19 cellular contexts compared by ENCODE assay signal in the genomic region with DNA sequence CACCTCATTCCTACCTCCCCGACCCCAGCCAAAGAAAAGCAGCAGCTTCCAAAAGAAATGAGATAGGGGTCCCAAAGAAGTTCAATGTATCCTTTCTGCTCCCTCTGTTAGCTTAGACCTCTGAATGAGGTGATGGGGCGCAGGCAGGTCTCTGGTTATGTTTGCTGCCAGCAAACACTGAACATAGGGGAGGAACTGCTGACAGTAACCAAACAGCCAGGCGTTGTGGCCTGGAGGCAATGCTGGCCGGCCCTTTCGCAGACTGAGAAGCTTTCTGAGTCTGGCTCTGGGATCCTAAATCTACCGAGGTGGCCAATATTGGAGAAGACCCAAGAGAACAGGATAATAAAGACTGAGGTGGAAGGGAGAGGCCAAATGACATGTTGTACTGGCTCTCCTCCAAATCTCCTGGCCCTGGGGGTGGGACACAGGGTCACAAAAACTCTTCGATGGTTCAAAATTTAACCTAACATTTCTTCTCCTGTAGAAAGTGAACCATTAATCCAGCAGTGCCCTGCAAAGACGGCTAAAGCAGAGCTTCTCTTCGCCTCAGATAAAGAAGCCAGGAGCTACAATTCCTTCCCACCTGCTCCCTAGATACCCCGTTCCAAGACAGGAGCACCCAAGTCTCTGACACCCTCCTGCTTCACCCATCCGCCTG. TPM values are rescaled to one million over a fixed set of nuclear protein-coding genes. Genes with fewer than 3 reads are reported as not detected.
DNase-seq lines count a peak whose midpoint lies in the region; ATAC-seq, FAIRE-seq and TF ChIP-seq lines count a peak whose summit lies in the region.
"Had no signal": no experiment of that assay in that cellular context is flagged by ENCODE, and none has a peak within 500 bp of the region (broad histone marks: within the 10 kb centered on the region; RNA-seq: fewer than 3 reads in every experiment).

No MANE protein-coding gene starts in this region.

- in situ Hi-C loops in HepG2 (cut with HindIII; ENCODE audit: extremely low pct_ligation_motif_present, low pct_unique_long_range_greater_than_20kb): no loop called here

- H3K4me1 Mint-ChIP-seq in T-helper 17 cell: peaks cover 13% of the 10 kb centered on the region
- peaks cover 5% of the 10 kb centered on the region for H3K4me1 Mint-ChIP-seq in stimulated activated memory B cell treated with anti-CD40 and anti-IgM and Interleukin-4, amounts not matched to agents 10 μg/mL and 1 μg/mL and 100 μg/mL, for 72 hours

- 0 out of 4 replicates have a peak, but pooled peaks of 1 of the 2 experiments have one; percentile 9 for TF ChIP-seq POLR2A in HepG2 (IDR thresholded peaks at IDR 0.05; ENCODE audit: insufficient read depth in 1 of 2, low read depth in 2 of 2, low read length in 2 of 2)

- H3K27me3 Mint-ChIP-seq in T-helper 17 cell: no peaks in the 10 kb centered on the region
- no peaks in the 10 kb centered on the region for H3K27me3 Mint-ChIP-seq in stimulated activated memory B cell treated with anti-CD40 and anti-IgM and Interleukin-4, amounts not matched to agents 10 μg/mL and 1 μg/mL and 100 μg/mL, for 72 hours
- H3K27me3 Mint-ChIP-seq: activated CD8-positive, alpha-beta memory T cell treated with anti-CD3 and anti-CD28 coated beads, Interleukin-2, amount 10 ng/mL, durations not matched to agents 7 days and 5 days had no signal

- no peaks in the 10 kb centered on the region for H3K79me2 ChIP-seq in HepG2 (ENCODE audit: insufficient read depth, low read length)

- FAIRE-seq in HepG2 (lab: Jason Lieb, UNC): peak; percentile 88
- FAIRE-seq: astrocyte had no signal

- no peak overlapping the region for H3K4me3 Mint-ChIP-seq in T-helper 17 cell
- no peak overlapping the region for H3K4me3 Mint-ChIP-seq in stimulated activated memory B cell treated with anti-CD40 and anti-IgM and Interleukin-4, amounts not matched to agents 10 μg/mL and 1 μg/mL and 100 μg/mL, for 72 hours
- H3K4me3 Mint-ChIP-seq: activated CD8-positive, alpha-beta memory T cell treated with anti-CD3 and anti-CD28 coated beads, Interleukin-2, amount 10 ng/mL, durations not matched to agents 7 days and 5 days; immature natural killer cell had no signal

- TF ChIP-seq RAD21 in HepG2 (CRISPR knock-in tag; IDR thresholded peaks at IDR 0.05): no peak

- TF ChIP-seq CTCF in HEK293 (tag by site-specific recombination; IDR thresholded peaks at IDR 0.05) (no peak), HepG2 (CRISPR knock-in tag; IDR thresholded peaks at IDR 0.05) (no peak)

- no peaks in the 10 kb centered on the region for H3K4me1 ChIP-seq in HEK293 (ENCODE audit: control insufficient read depth, insufficient read depth, low read length)
- H3K4me1 ChIP-seq in HepG2 (ENCODE audit: insufficient read depth, low read length): peaks cover 56% of the 10 kb centered on the region

- H3K9me3 ChIP-seq in HEK293 (ENCODE audit: control insufficient read depth, insufficient read depth, low read depth, low read length): no peaks in the 10 kb centered on the region
- no peaks in the 10 kb centered on the region for H3K9me3 ChIP-seq in T-helper 17 cell (ENCODE audit: control insufficient read depth, low read length, poor library complexity, severe bottlenecking)
- H3K9me3 ChIP-seq in HepG2 (ENCODE audit: low read length): no peaks in the 10 kb centered on the region

- peak overlapping the region; percentile 44 for H3K9ac ChIP-seq in HepG2 (ENCODE audit: insufficient read depth, low read depth, low read length)

- no peaks in the 10 kb centered on the region for H3K27me3 ChIP-seq in HepG2 (ENCODE audit: control insufficient read depth in 1 of 2, insufficient read depth in 2 of 2, low read length in 2 of 2)

- H3K27ac Mint-ChIP-seq in T-helper 17 cell: peak overlapping the region; percentile 67
- H3K27ac Mint-ChIP-seq in stimulated activated memory B cell treated with anti-CD40 and anti-IgM and Interleukin-4, amounts not matched to agents 10 μg/mL and 1 μg/mL and 100 μg/mL, for 72 hours: peak overlapping the region; percentile 13
- H3K27ac Mint-ChIP-seq: activated CD8-positive, alpha-beta memory T cell treated with anti-CD3 and anti-CD28 coated beads, Interleukin-2, amount 10 ng/mL, durations not matched to agents 7 days and 5 days had no signal

- no peak overlapping the region for H3K27ac ChIP-seq in HEK293 (ENCODE audit: extremely low read depth, low read depth, low read length)
- peak overlapping the region; percentile 48 for H3K27ac ChIP-seq in HepG2 (ENCODE audit: extremely low read length, insufficient read depth, low read length)

- CTCF ChIA-PET in HEK293 (lab: Yijun Ruan, JAX): interaction anchor here (0.7 to 1.8 kb wide), 3 partner anchors 11 to 131 kb away, joined by 3 to 7 read pairs (median 6); no protein-coding TSS in a partner anchor
- CTCF ChIA-PET in HepG2 (lab: Yijun Ruan, JAX; ENCODE audit: low intra/inter-chr PET ratio, low total read pairs): no interaction called here
- CTCF ChIA-PET in HEK293T (lab: Yijun Ruan, JAX): interaction anchor here (1.0 to 1.7 kb wide), 3 partner anchors 12 to 65 kb away, joined by 3 to 9 read pairs (median 3); no protein-coding TSS in a partner anchor

- H2AFZ ChIP-seq in HepG2 (ENCODE audit: low read length): no peak overlapping the region

- no TSS peak for BruUV-seq in HepG2 (replicated peaks; lab: Mats Ljungman, UMichigan)

- ATAC-seq in T-helper 17 cell (no peak), HepG2 (peak; percentile 90)
- ATAC-seq in stimulated activated memory B cell treated with anti-CD40 and anti-IgM and Interleukin-4, amounts not matched to agents 10 μg/mL and 1 μg/mL and 100 μg/mL, for 72 hours: no peak
- ATAC-seq: activated CD8-positive, alpha-beta memory T cell treated with anti-CD3 and anti-CD28 coated beads, Interleukin-2, amount 10 ng/mL, durations not matched to agents 7 days and 5 days; Right ventricle myocardium inferior had no signal

- H3K4me3 ChIP-seq in HEK293 (ENCODE audit: low read depth, low read length) (no peak overlapping the region), HepG2 (replicated peaks in 1 of 3; ENCODE audit: insufficient read depth in 1 of 3, low read depth in 2 of 3, low read length in 3 of 3) (peak overlapping the region; percentile 40 to 55 (median 45))

- no peaks in the 10 kb centered on the region for H3K36me3 Mint-ChIP-seq in T-helper 17 cell (ENCODE audit: low read depth)
- no peaks in the 10 kb centered on the region for H3K36me3 Mint-ChIP-seq in stimulated activated memory B cell treated with anti-CD40 and anti-IgM and Interleukin-4, amounts not matched to agents 10 μg/mL and 1 μg/mL and 100 μg/mL, for 72 hours
- H3K36me3 Mint-ChIP-seq: activated CD8-positive, alpha-beta memory T cell treated with anti-CD3 and anti-CD28 coated beads, Interleukin-2, amount 10 ng/mL, durations not matched to agents 7 days and 5 days had no signal

- WGBS in HepG2 (ENCODE audit: low lambda C conversion rate): 2% methylated on average over 11 of the region's 11 CpGs

- H3K9me3 Mint-ChIP-seq in stimulated activated memory B cell treated with anti-CD40 and anti-IgM and Interleukin-4, amounts not matched to agents 10 μg/mL and 1 μg/mL and 100 μg/mL, for 72 hours: no peaks in the 10 kb centered on the region
- H3K9me3 Mint-ChIP-seq: immature natural killer cell had no signal

- TF ChIP-seq EP300 in HepG2 (IDR thresholded peaks at IDR 0.05; ENCODE audit: low read depth in 2 of 2, low read length in 2 of 2) (peak in 1 of 2 experiments; percentile 37; a peak in 1 of 4 replicates), HepG2 (CRISPR knock-in tag; IDR thresholded peaks at IDR 0.05; ENCODE audit: borderline replicate concordance) (no peak)

- POLR2A ChIA-PET in HEK293 (lab: Yijun Ruan, JAX) (interaction anchor here (0.7 to 0.8 kb wide), 2 partner anchors 23 to 25 kb away, joined by 3 to 5 read pairs; a partner anchor contains a TSS), HepG2 (lab: Yijun Ruan, JAX) (interaction anchor here (0.8 to 3.6 kb wide), 9 partner anchors 10 to 68 kb away, joined by 3 to 27 read pairs (median 4); a partner anchor contains a TSS), HEK293T (lab: Yijun Ruan, JAX) (interaction anchor here (1.2 to 1.3 kb wide), 2 partner anchors 23 to 61 kb away, joined by 3 read pairs; a partner anchor contains a TSS)

- DNase-seq in T-helper 17 cell (no peak), HepG2 (ENCODE audit: low spot score) (peak; percentile 80), HEK293T (ENCODE audit: extremely low spot score) (no peak), NCI-H1417 treated with DMSO at 0.1 percent for 48 hours (lab: John Stamatoyannopoulos, UW) (no peak), retina (no peak)
- no peak for DNase-seq in stimulated activated CD4-positive, alpha-beta T cell treated with anti-CD3 and anti-CD28 coated beads, Interleukin-15, amount 100 ng/mL, for 24 hours
- DNase-seq: activated CD4-positive, CD25-positive, alpha-beta regulatory T cell treated with anti-CD3 and anti-CD28 coated beads, Interleukin-2, amount 50 U/mL, for 72 hours; activated CD8-positive, alpha-beta memory T cell treated with anti-CD3 and anti-CD28 coated beads, Interleukin-2, amount 10 ng/mL, durations not matched to agents 7 days and 5 days; activated gamma-delta T cell; C1 segment of cervical spinal cord; immature natural killer cell; NCI-H2171; NCI-H748 treated with DMSO at 0.1 percent for 48 hours; T-helper 1 cell had no signal

- H4K20me1 ChIP-seq in HepG2 (ENCODE audit: insufficient read depth, low read length): no peaks in the 10 kb centered on the region

- intact Hi-C loops in HepG2 (cut with micrococcal nuclease; ENCODE audit: unreplicated experiment): loop anchor here (10.0 kb wide), 1 partner anchor 64 kb away; a partner anchor contains a TSS

- H3K36me3 ChIP-seq in HEK293 (ENCODE audit: control insufficient read depth in 2 of 2, insufficient read depth in 1 of 2, low read length in 2 of 2): no peaks in the 10 kb centered on the region
- H3K36me3 ChIP-seq in HepG2 (replicated peaks in 1 of 2; ENCODE audit: control insufficient read depth in 1 of 2, insufficient read depth in 2 of 2, low read length in 2 of 2): no peaks in the 10 kb centered on the region

- peak overlapping the region; percentile 84 for H3K4me2 ChIP-seq in HepG2 (ENCODE audit: low read depth, low read length)

RNA-seq across cellular contexts. Expression of a gene that starts 19.6 kb away (rescaled TPM):
- total RNA-seq in T-helper 17 cell (100 to 1,000 TPM; 217 to 234 TPM), HepG2 (2016; rRNA removed; fragmentation: Illumina TruSeq; extraction: Trizol) (150 and 284 TPM in 2 replicates)
- 92.7 and 103 TPM in 2 replicates for total RNA-seq in HepG2 (2016; cell fraction: cytosol; rRNA removed; fragmentation: Illumina TruSeq; extraction: Trizol; ENCODE audit: low read depth)
- total RNA-seq in HepG2 (2016; cell fraction: insoluble cytoplasmic fraction; rRNA removed; fragmentation: Illumina TruSeq; extraction: Trizol): 138 and 293 TPM in 2 replicates
- 147 and 165 TPM in 2 replicates for total RNA-seq in HepG2 (2016; cell fraction: membrane; rRNA removed; fragmentation: Illumina TruSeq; extraction: Trizol)
- total RNA-seq in HepG2 (2016; cell fraction: nucleus; rRNA removed; fragmentation: Illumina TruSeq; extraction: Trizol): 188 and 211 TPM in 2 replicates
- polyA plus RNA-seq in HepG2 (2011; rRNA removed): 442 and 461 TPM in 2 replicates
- 664 and 870 TPM in 2 replicates for polyA plus RNA-seq in HepG2 (2011; cell fraction: cytosol; rRNA removed)
- 174 and 212 TPM in 2 replicates for polyA plus RNA-seq in HepG2 (2011; cell fraction: nucleus; rRNA removed)
- 199 and 208 TPM in 2 replicates for polyA plus RNA-seq in HepG2 (2012)
- 105 and 112 TPM in 2 replicates for polyA plus RNA-seq in HepG2 (2016; cell fraction: cytosol; fragmentation: Illumina TruSeq; extraction: Trizol; ENCODE audit: low read depth)
- polyA plus RNA-seq in HepG2 (2016; cell fraction: insoluble cytoplasmic fraction; fragmentation: Illumina TruSeq; extraction: Trizol; ENCODE audit: low read depth): 153 and 154 TPM in 2 replicates
- polyA plus RNA-seq in HepG2 (2016; cell fraction: membrane; fragmentation: Illumina TruSeq; extraction: Trizol; ENCODE audit: low read depth): 145 and 154 TPM in 2 replicates
- polyA plus RNA-seq in HepG2 (2016; cell fraction: nucleus; fragmentation: Illumina TruSeq; extraction: Trizol; ENCODE audit: insufficient read depth, low read depth): 326 and 354 TPM in 2 replicates
- 359 and 489 TPM in 2 replicates for polyA minus RNA-seq in HepG2 (2011; rRNA and poly(A)+ RNA removed; ENCODE audit: low replicate concordance)
- 105 and 115 TPM in 2 replicates for polyA minus RNA-seq in HepG2 (2011; cell fraction: cytosol; rRNA and poly(A)+ RNA removed)
- 44.5 and 56.7 TPM in 2 replicates for polyA minus RNA-seq in HepG2 (2011; cell fraction: nucleus; rRNA and poly(A)+ RNA removed)

RNA-seq across cellular contexts. Expression of a gene that starts 22.8 kb away (rescaled TPM):
- total RNA-seq in T-helper 17 cell: 100 to 1,000 TPM in 1 of 2 donors, 10 to 100 TPM in 1; 86.1 to 123 TPM
- 15.0 and 16.1 TPM in 2 replicates for total RNA-seq in HepG2 (2016; rRNA removed; fragmentation: Illumina TruSeq; extraction: Trizol)
- 7.7 and 8.4 TPM in 2 replicates for total RNA-seq in HepG2 (2016; cell fraction: cytosol; rRNA removed; fragmentation: Illumina TruSeq; extraction: Trizol; ENCODE audit: low read depth)
- total RNA-seq in HepG2 (2016; cell fraction: insoluble cytoplasmic fraction; rRNA removed; fragmentation: Illumina TruSeq; extraction: Trizol): 12.9 and 18.6 TPM in 2 replicates
- 10.3 and 11.1 TPM in 2 replicates for total RNA-seq in HepG2 (2016; cell fraction: membrane; rRNA removed; fragmentation: Illumina TruSeq; extraction: Trizol)
- total RNA-seq in HepG2 (2016; cell fraction: nucleus; rRNA removed; fragmentation: Illumina TruSeq; extraction: Trizol): 13.2 and 15.5 TPM in 2 replicates
- 32.1 and 33.1 TPM in 2 replicates for polyA plus RNA-seq in HepG2 (2011; rRNA removed)
- 15.2 and 17.5 TPM in 2 replicates for polyA plus RNA-seq in HepG2 (2011; cell fraction: cytosol; rRNA removed)
- polyA plus RNA-seq in HepG2 (2011; cell fraction: nucleus; rRNA removed): 104 and 108 TPM in 2 replicates
- polyA plus RNA-seq in HepG2 (2012): 28.0 and 37.8 TPM in 2 replicates
- 1.9 and 2.0 TPM in 2 replicates for polyA plus RNA-seq in HepG2 (2016; cell fraction: cytosol; fragmentation: Illumina TruSeq; extraction: Trizol; ENCODE audit: low read depth)
- polyA plus RNA-seq in HepG2 (2016; cell fraction: insoluble cytoplasmic fraction; fragmentation: Illumina TruSeq; extraction: Trizol; ENCODE audit: low read depth): 13.1 and 13.4 TPM in 2 replicates
- 3.6 and 3.8 TPM in 2 replicates for polyA plus RNA-seq in HepG2 (2016; cell fraction: membrane; fragmentation: Illumina TruSeq; extraction: Trizol; ENCODE audit: low read depth)
- 34.1 and 35.2 TPM in 2 replicates for polyA plus RNA-seq in HepG2 (2016; cell fraction: nucleus; fragmentation: Illumina TruSeq; extraction: Trizol; ENCODE audit: insufficient read depth, low read depth)
- 54.1 and 96.8 TPM in 2 replicates for polyA minus RNA-seq in HepG2 (2011; rRNA and poly(A)+ RNA removed; ENCODE audit: low replicate concordance)
- polyA minus RNA-seq in HepG2 (2011; cell fraction: cytosol; rRNA and poly(A)+ RNA removed): 17.6 and 19.9 TPM in 2 replicates
- polyA minus RNA-seq in HepG2 (2011; cell fraction: nucleus; rRNA and poly(A)+ RNA removed): 50.0 and 65.8 TPM in 2 replicates

RNA-seq across cellular contexts. Expression of a gene that starts 52.4 kb away (rescaled TPM):
- 10 to 100 TPM; 21.9 to 22.7 TPM for total RNA-seq in T-helper 17 cell
- total RNA-seq in HepG2 (2016; rRNA removed; fragmentation: Illumina TruSeq; extraction: Trizol): 31.5 and 33.2 TPM in 2 replicates
- 20.1 and 22.6 TPM in 2 replicates for total RNA-seq in HepG2 (2016; cell fraction: cytosol; rRNA removed; fragmentation: Illumina TruSeq; extraction: Trizol; ENCODE audit: low read depth)
- total RNA-seq in HepG2 (2016; cell fraction: insoluble cytoplasmic fraction; rRNA removed; fragmentation: Illumina TruSeq; extraction: Trizol): 29.3 and 31.9 TPM in 2 replicates
- total RNA-seq in HepG2 (2016; cell fraction: membrane; rRNA removed; fragmentation: Illumina TruSeq; extraction: Trizol): 26.2 and 29.2 TPM in 2 replicates
- total RNA-seq in HepG2 (2016; cell fraction: nucleus; rRNA removed; fragmentation: Illumina TruSeq; extraction: Trizol): 21.0 and 23.5 TPM in 2 replicates
- 39.8 and 42.0 TPM in 2 replicates for polyA plus RNA-seq in HepG2 (2011; rRNA removed)
- polyA plus RNA-seq in HepG2 (2011; cell fraction: cytosol; rRNA removed): 29.0 and 30.8 TPM in 2 replicates
- 55.5 and 56.3 TPM in 2 replicates for polyA plus RNA-seq in HepG2 (2011; cell fraction: nucleus; rRNA removed)
- polyA plus RNA-seq in HepG2 (2012): 24.3 and 30.2 TPM in 2 replicates
- polyA plus RNA-seq in HepG2 (2016; cell fraction: cytosol; fragmentation: Illumina TruSeq; extraction: Trizol; ENCODE audit: low read depth): 6.2 and 6.6 TPM in 2 replicates
- 36.9 and 41.7 TPM in 2 replicates for polyA plus RNA-seq in HepG2 (2016; cell fraction: insoluble cytoplasmic fraction; fragmentation: Illumina TruSeq; extraction: Trizol; ENCODE audit: low read depth)
- polyA plus RNA-seq in HepG2 (2016; cell fraction: membrane; fragmentation: Illumina TruSeq; extraction: Trizol; ENCODE audit: low read depth): 19.4 and 20.1 TPM in 2 replicates
- 54.4 and 62.1 TPM in 2 replicates for polyA plus RNA-seq in HepG2 (2016; cell fraction: nucleus; fragmentation: Illumina TruSeq; extraction: Trizol; ENCODE audit: insufficient read depth, low read depth)
- polyA minus RNA-seq in HepG2 (2011; rRNA and poly(A)+ RNA removed; ENCODE audit: low replicate concordance): 59.1 and 110 TPM in 2 replicates
- 20.7 and 24.4 TPM in 2 replicates for polyA minus RNA-seq in HepG2 (2011; cell fraction: cytosol; rRNA and poly(A)+ RNA removed)
- 14.0 and 20.0 TPM in 2 replicates for polyA minus RNA-seq in HepG2 (2011; cell fraction: nucleus; rRNA and poly(A)+ RNA removed)

RNA-seq across cellular contexts. Expression of a gene that starts 53.4 kb away (rescaled TPM):
- total RNA-seq in T-helper 17 cell (10 to 100 TPM; 19.4 to 21.4 TPM), HepG2 (2016; rRNA removed; fragmentation: Illumina TruSeq; extraction: Trizol) (66.4 and 84.0 TPM in 2 replicates)
- total RNA-seq in HepG2 (2016; cell fraction: cytosol; rRNA removed; fragmentation: Illumina TruSeq; extraction: Trizol; ENCODE audit: low read depth): 39.6 and 58.1 TPM in 2 replicates
- total RNA-seq in HepG2 (2016; cell fraction: insoluble cytoplasmic fraction; rRNA removed; fragmentation: Illumina TruSeq; extraction: Trizol): 68.2 and 78.9 TPM in 2 replicates
- 45.1 and 68.3 TPM in 2 replicates for total RNA-seq in HepG2 (2016; cell fraction: membrane; rRNA removed; fragmentation: Illumina TruSeq; extraction: Trizol)
- total RNA-seq in HepG2 (2016; cell fraction: nucleus; rRNA removed; fragmentation: Illumina TruSeq; extraction: Trizol): 22.4 and 23.2 TPM in 2 replicates
- 36.5 and 44.9 TPM in 2 replicates for polyA plus RNA-seq in HepG2 (2011; rRNA removed)
- 45.1 and 65.7 TPM in 2 replicates for polyA plus RNA-seq in HepG2 (2011; cell fraction: cytosol; rRNA removed)
- 14.0 and 16.2 TPM in 2 replicates for polyA plus RNA-seq in HepG2 (2011; cell fraction: nucleus; rRNA removed)
- polyA plus RNA-seq in HepG2 (2012): 28.1 and 35.0 TPM in 2 replicates
- polyA plus RNA-seq in HepG2 (2016; cell fraction: cytosol; fragmentation: Illumina TruSeq; extraction: Trizol; ENCODE audit: low read depth): 49.1 and 78.5 TPM in 2 replicates
- 91.2 and 98.7 TPM in 2 replicates for polyA plus RNA-seq in HepG2 (2016; cell fraction: insoluble cytoplasmic fraction; fragmentation: Illumina TruSeq; extraction: Trizol; ENCODE audit: low read depth)
- 42.8 and 62.9 TPM in 2 replicates for polyA plus RNA-seq in HepG2 (2016; cell fraction: membrane; fragmentation: Illumina TruSeq; extraction: Trizol; ENCODE audit: low read depth)
- polyA plus RNA-seq in HepG2 (2016; cell fraction: nucleus; fragmentation: Illumina TruSeq; extraction: Trizol; ENCODE audit: insufficient read depth, low read depth): 45.4 and 50.6 TPM in 2 replicates
- 18.1 and 65.8 TPM in 2 replicates for polyA minus RNA-seq in HepG2 (2011; rRNA and poly(A)+ RNA removed; ENCODE audit: low replicate concordance)
- 8.4 and 8.6 TPM in 2 replicates for polyA minus RNA-seq in HepG2 (2011; cell fraction: cytosol; rRNA and poly(A)+ RNA removed)
- polyA minus RNA-seq in HepG2 (2011; cell fraction: nucleus; rRNA and poly(A)+ RNA removed): 6.3 and 9.4 TPM in 2 replicates

RNA-seq across cellular contexts. Expression of a gene that starts 59.7 kb away (rescaled TPM):
- total RNA-seq in T-helper 17 cell (not detected), HepG2 (2016; rRNA removed; fragmentation: Illumina TruSeq; extraction: Trizol) (0.38 TPM in 1 of 2 replicates, not detected in the other)
- total RNA-seq in HepG2 (2016; cell fraction: cytosol; rRNA removed; fragmentation: Illumina TruSeq; extraction: Trizol; ENCODE audit: low read depth): not detected in 2 replicates
- 0.25 and 0.28 TPM in 2 replicates for total RNA-seq in HepG2 (2016; cell fraction: insoluble cytoplasmic fraction; rRNA removed; fragmentation: Illumina TruSeq; extraction: Trizol)
- not detected in 2 replicates for total RNA-seq in HepG2 (2016; cell fraction: membrane; rRNA removed; fragmentation: Illumina TruSeq; extraction: Trizol)
- 0.31 TPM in 1 of 2 replicates, not detected in the other for total RNA-seq in HepG2 (2016; cell fraction: nucleus; rRNA removed; fragmentation: Illumina TruSeq; extraction: Trizol)
- 1.4 and 1.9 TPM in 2 replicates for polyA plus RNA-seq in HepG2 (2011; rRNA removed)
- polyA plus RNA-seq in HepG2 (2011; cell fraction: cytosol; rRNA removed): 1.3 and 2.1 TPM in 2 replicates
- 0.42 and 0.48 TPM in 2 replicates for polyA plus RNA-seq in HepG2 (2011; cell fraction: nucleus; rRNA removed)
- polyA plus RNA-seq in HepG2 (2012): 0.48 and 0.72 TPM in 2 replicates
- 0.08 TPM in 1 of 2 replicates, not detected in the other for polyA plus RNA-seq in HepG2 (2016; cell fraction: cytosol; fragmentation: Illumina TruSeq; extraction: Trizol; ENCODE audit: low read depth)
- polyA plus RNA-seq in HepG2 (2016; cell fraction: insoluble cytoplasmic fraction; fragmentation: Illumina TruSeq; extraction: Trizol; ENCODE audit: low read depth): not detected in 2 replicates
- not detected in 2 replicates for polyA plus RNA-seq in HepG2 (2016; cell fraction: membrane; fragmentation: Illumina TruSeq; extraction: Trizol; ENCODE audit: low read depth)
- polyA plus RNA-seq in HepG2 (2016; cell fraction: nucleus; fragmentation: Illumina TruSeq; extraction: Trizol; ENCODE audit: insufficient read depth, low read depth): 0.64 and 0.79 TPM in 2 replicates
- 1.4 and 2.7 TPM in 2 replicates for polyA minus RNA-seq in HepG2 (2011; rRNA and poly(A)+ RNA removed; ENCODE audit: low replicate concordance)
- 0.49 TPM in 1 of 2 replicates, not detected in the other for polyA minus RNA-seq in HepG2 (2011; cell fraction: cytosol; rRNA and poly(A)+ RNA removed)
- polyA minus RNA-seq in HepG2 (2011; cell fraction: nucleus; rRNA and poly(A)+ RNA removed): 0.39 and 1.1 TPM in 2 replicates
- total RNA-seq: activated CD8-positive, alpha-beta memory T cell treated with anti-CD3 and anti-CD28 coated beads, Interleukin-2, amount 10 ng/mL, durations not matched to agents 7 days and 5 days; astrocyte; osteocyte; Right ventricle myocardium inferior had no signal
